ENCODE assay signal across 14 cellular contexts in genomic region chr1:87594736-87595383, GRCh38.
DNase-seq lines count a peak whose midpoint lies in the region; ATAC-seq and TF ChIP-seq lines count a peak whose summit lies in the region.
"Had no signal": no experiment of that assay in that cellular context is flagged by ENCODE, and none has a peak within 500 bp of the region (broad histone marks: within the 10 kb centered on the region; RNA-seq: fewer than 3 reads in every experiment).

No MANE protein-coding gene starts in this region.

- ATAC-seq in body of pancreas (no peak), GM21526 (IDR thresholded peaks at IDR 0.05; ENCODE audit: low FRiP score, unreplicated experiment) (no peak)
- ATAC-seq: activated CD4-positive, alpha-beta T cell treated with anti-CD3 and anti-CD28 coated beads for 36 hours had no signal

- H2AFZ ChIP-seq in GM23248 (peak overlapping the region; percentile 48; the same call in 1 of the 2 replicates), fibroblast of lung (ENCODE audit: low read length) (peak overlapping the region; percentile 16)

- H3K9ac ChIP-seq in GM23248 (no peak overlapping the region), fibroblast of lung (ENCODE audit: insufficient read depth, low read length) (no peak overlapping the region), rectal smooth muscle tissue (ENCODE audit: low read length) (no peak overlapping the region)

- intact Hi-C loops in body of pancreas (cut with DNase I) (no loop called here), posterior cingulate gyrus (cut with DNase I) (no loop called here)

- no peak for TF ChIP-seq CTCF in fibroblast of lung (conservative IDR thresholded peaks at IDR 0.05 in 1 of 2, IDR thresholded peaks at IDR 0.05 in 1 of 2; ENCODE audit: low read depth in 1 of 2, low read length in 2 of 2)
- no peak for TF ChIP-seq CTCF in body of pancreas (IDR thresholded peaks at IDR 0.05)

- no peaks in the 10 kb centered on the region for H3F3A ChIP-seq in GM23248 (ENCODE audit: insufficient read depth)

- no peaks in the 10 kb centered on the region for H3K27me3 ChIP-seq in GM23248 (replicated peaks; ENCODE audit: insufficient read depth)
- no peaks in the 10 kb centered on the region for H3K27me3 ChIP-seq in fibroblast of lung (ENCODE audit: control insufficient read depth, insufficient read depth, low read length)
- H3K27me3 ChIP-seq in rectal smooth muscle tissue (ENCODE audit: control insufficient read depth, insufficient read depth, low read length) = no peaks in the 10 kb centered on the region
- H3K27me3 ChIP-seq in body of pancreas = no peaks in the 10 kb centered on the region

- H3K36me3 ChIP-seq in GM23248 (ENCODE audit: low read depth) (no peaks in the 10 kb centered on the region), fibroblast of lung (ENCODE audit: control insufficient read depth, insufficient read depth, low read length) (no peaks in the 10 kb centered on the region), rectal smooth muscle tissue (ENCODE audit: control insufficient read depth, insufficient read depth, low read length) (no peaks in the 10 kb centered on the region), body of pancreas (replicated peaks in 1 of 2; ENCODE audit: insufficient read depth in 1 of 2, low read depth in 2 of 2) (no peaks in the 10 kb centered on the region)

- H3K4me3 ChIP-seq in GM23248 (no peak overlapping the region), fibroblast of lung (replicated peaks in 1 of 4; ENCODE audit: control extremely low read depth in 1 of 4, insufficient read depth in 1 of 4, low read depth in 3 of 4, low read length in 4 of 4) (no peak overlapping the region), rectal smooth muscle tissue (ENCODE audit: low read length) (peak overlapping the region; percentile 27), body of pancreas (no peak overlapping the region)

- H3K27ac ChIP-seq in GM23248 (no peak overlapping the region), fibroblast of lung (ENCODE audit: insufficient read depth, low read length) (no peak overlapping the region), rectal smooth muscle tissue (ENCODE audit: low read depth, low read length) (peak overlapping the region; percentile 47), body of pancreas (no peak overlapping the region)

- DNase-seq in GM23248 = peak; percentile 12
- peak; percentile 42 for DNase-seq in NOMO-1 treated with DMSO at 0.1 percent for 48 hours (lab: John Stamatoyannopoulos, UW; ENCODE audit: unreplicated experiment)
- DNase-seq in fibroblast of lung (ENCODE audit: low read depth in 2 of 2) = peak in 1 of 2 donors; percentile 74
- DNase-seq in body of pancreas = no peak
- no peak for DNase-seq in EL
- DNase-seq in posterior cingulate gyrus = no peak
- DNase-seq: activated CD4-positive, alpha-beta T cell treated with anti-CD3 and anti-CD28 coated beads for 36 hours; activated effector memory CD4-positive, alpha-beta T cell treated with anti-CD3 and anti-CD28 coated beads, Interleukin-2, amount 50 U/mL, for 16 hours; COR-L47; NCI-H187; right cardiac atrium; stimulated activated CD4-positive, alpha-beta T cell treated with anti-CD3 and anti-CD28 coated beads, Interleukin-2, amount 100 ng/mL, for 48 hours had no signal

- H3K4me1 ChIP-seq in GM23248 (ENCODE audit: insufficient read depth) (0 out of 2 replicates have a peak, but pooled peaks cover 4% of the 10 kb centered on the region), fibroblast of lung (ENCODE audit: control insufficient read depth, extremely low read depth, insufficient read depth, low read length) (no peaks in the 10 kb centered on the region), rectal smooth muscle tissue (ENCODE audit: control insufficient read depth, insufficient read depth, low read length) (peaks cover 9% of the 10 kb centered on the region), body of pancreas (no peaks in the 10 kb centered on the region)

- no peaks in the 10 kb centered on the region for H3K9me3 ChIP-seq in GM23248 (ENCODE audit: low read depth)
- H3K9me3 ChIP-seq in fibroblast of lung (ENCODE audit: control insufficient read depth, insufficient read depth, low read depth, low read length) = no peaks in the 10 kb centered on the region
- H3K9me3 ChIP-seq in body of pancreas = no peaks in the 10 kb centered on the region

- no peaks in the 10 kb centered on the region for H3K9me2 ChIP-seq in GM23248 (ENCODE audit: insufficient read depth)

- H4K20me1 ChIP-seq in GM23248 (ENCODE audit: insufficient read depth) = no peaks in the 10 kb centered on the region
- no peaks in the 10 kb centered on the region for H4K20me1 ChIP-seq in fibroblast of lung (ENCODE audit: control insufficient read depth, extremely low read depth, insufficient read depth, low read length)

- WGBS in GM23248 (ENCODE audit: low coverage in 1 of 2, low lambda C conversion rate in 2 of 2, missing lambda C conversion rate in 2 of 2), 2 experiments = 26 to 28% methylated on average over 8 of the region's 8 CpGs
- WGBS in body of pancreas, 2 donors = 69 to 78% methylated on average over 8 of the region's 8 CpGs

- no peaks in the 10 kb centered on the region for H3K79me2 ChIP-seq in GM23248 (ENCODE audit: insufficient read depth)
- no peaks in the 10 kb centered on the region for H3K79me2 ChIP-seq in fibroblast of lung (ENCODE audit: control insufficient read depth, insufficient read depth, low read length)

- H3K4me2 ChIP-seq in GM23248 (ENCODE audit: unreplicated experiment) = peak overlapping the region; percentile 7
- peak overlapping the region; percentile 33 for H3K4me2 ChIP-seq in fibroblast of lung (ENCODE audit: extremely low read depth, insufficient read depth, low read length)

- in situ Hi-C loops in GM23248 (cut with MboI) = no loop called here

- no peak for TF ChIP-seq POLR2A in body of pancreas (IDR thresholded peaks at IDR 0.05)

Comparison
In these comparisons a context has a peak if more than half of its experiments do, and no peak if none do; other contexts are left out.
1. DNase-seq: peak in GM23248 (single experiment) and NOMO-1 treated with DMSO at 0.1 percent for 48 hours (single experiment); none in body of pancreas (0 of 4), EL (single experiment) and posterior cingulate gyrus (0 of 10).